In genomic region chr12:72031066-72031465, GRCh38 we compare ENCODE assay signal across 33 cellular contexts.
"Had no signal": no experiment of that assay in that cellular context is flagged by ENCODE, and none has a peak within 500 bp of the region (broad histone marks: within the 10 kb centered on the region; RNA-seq: fewer than 3 reads in every experiment).

No MANE protein-coding gene starts in this region.

- ATAC-seq: activated CD4-positive, alpha-beta T cell treated with anti-CD3 and anti-CD28 coated beads for 36 hours; activated CD8-positive, alpha-beta memory T cell treated with anti-CD3 and anti-CD28 coated beads, Interleukin-2, amount 10 ng/mL, durations not matched to agents 7 days and 5 days; activated CD8-positive, alpha-beta T cell treated with anti-CD3 and anti-CD28 coated beads, Interleukin-2, amount 10 ng/mL, durations not matched to agents 7 days and 5 days; activated naive CD8-positive, alpha-beta T cell treated with anti-CD3 and anti-CD28 coated beads, Interleukin-2, amount 50 U/mL, for 24 hours; activated T-cell treated with anti-CD3 and anti-CD28 coated beads, Interleukin-2, amount 50 U/mL, for 72 hours; body of pancreas; effector memory CD8-positive, alpha-beta T cell; foreskin keratinocyte; gastrocnemius medialis; heart left ventricle; T-cell had no signal

- DNase-seq: activated CD4-positive, alpha-beta memory T cell treated with anti-CD3 and anti-CD28 coated beads for 36 hours; activated CD4-positive, alpha-beta T cell treated with anti-CD3 and anti-CD28 coated beads for 36 hours; activated CD4-positive, alpha-beta T cell treated with anti-CD3 and anti-CD28 coated beads, Interleukin-2, amount 10 ng/mL, durations not matched to agents 24 days and 14 days; activated CD4-positive, CD25-positive, alpha-beta regulatory T cell; activated CD4-positive, CD25-positive, alpha-beta regulatory T cell treated with anti-CD3 and anti-CD28 coated beads, Interleukin-2, amount 50 U/mL, for 72 hours; activated CD8-positive, alpha-beta memory T cell treated with anti-CD3 and anti-CD28 coated beads, Interleukin-2, amount 10 ng/mL, durations not matched to agents 7 days and 5 days; activated CD8-positive, alpha-beta memory T cell treated with anti-CD3 and anti-CD28 coated beads, Interleukin-2, amount 50 U/mL, for 4 hours; activated CD8-positive, alpha-beta T cell treated with anti-CD3 and anti-CD28 coated beads, Interleukin-2, amount 10 ng/mL, durations not matched to agents 7 days and 5 days; activated gamma-delta T cell treated with Interleukin-2 at 50 U/mL for 16 hours; activated naive CD4-positive, alpha-beta T cell treated with Interleukin-2 at 50 U/mL for 16 hours; activated naive CD8-positive, alpha-beta T cell treated with anti-CD3 and anti-CD28 coated beads for 36 hours; activated naive CD8-positive, alpha-beta T cell treated with anti-CD3 and anti-CD28 coated beads, Interleukin-2, amount 50 U/mL, for 24 hours; activated T-cell treated with anti-CD3 and anti-CD28 coated beads, Interleukin-2, amount 50 U/mL, for 1 hour; activated T-cell treated with anti-CD3 and anti-CD28 coated beads, Interleukin-2, amount 50 U/mL, for 72 hours; adrenal gland; amygdala; aorta; body of pancreas; caudate nucleus; cortex of kidney; dermis blood vessel endothelial cell; effector CD4-positive, alpha-beta T cell; effector memory CD8-positive, alpha-beta T cell; erythroblast; foreskin keratinocyte; gastrocnemius medialis; glutamatergic neuron; heart left ventricle; T-cell; T1000 had no signal

- H3K36me3 Mint-ChIP-seq: activated CD4-positive, alpha-beta memory T cell treated with anti-CD3 and anti-CD28 coated beads for 36 hours; activated CD8-positive, alpha-beta memory T cell treated with anti-CD3 and anti-CD28 coated beads, Interleukin-2, amount 10 ng/mL, durations not matched to agents 7 days and 5 days; activated naive CD4-positive, alpha-beta T cell treated with anti-CD3 and anti-CD28 coated beads, Interleukin-2, amount 50 U/mL, for 24 hours; activated naive CD8-positive, alpha-beta T cell treated with anti-CD3 and anti-CD28 coated beads for 36 hours; T-cell had no signal

- H3K27ac ChIP-seq: adrenal gland, body of pancreas, esophagus muscularis mucosa, foreskin keratinocyte, gastrocnemius medialis, heart left ventricle had no signal

- H3K4me1 ChIP-seq: adrenal gland, body of pancreas, esophagus muscularis mucosa, foreskin keratinocyte, gastrocnemius medialis, heart left ventricle had no signal

- H3K4me3 ChIP-seq: adrenal gland, body of pancreas, esophagus muscularis mucosa, gastrocnemius medialis, heart left ventricle had no signal

- H3K27ac Mint-ChIP-seq: activated CD4-positive, alpha-beta memory T cell treated with anti-CD3 and anti-CD28 coated beads for 36 hours; activated CD4-positive, alpha-beta T cell treated with anti-CD3 and anti-CD28 coated beads for 36 hours; activated CD4-positive, alpha-beta T cell treated with anti-CD3 and anti-CD28 coated beads, Interleukin-2, amount 10 ng/mL, durations not matched to agents 24 days and 14 days; activated CD8-positive, alpha-beta memory T cell treated with anti-CD3 and anti-CD28 coated beads, Interleukin-2, amount 10 ng/mL, durations not matched to agents 7 days and 5 days; activated CD8-positive, alpha-beta T cell treated with anti-CD3 and anti-CD28 coated beads, Interleukin-2, amount 10 ng/mL, durations not matched to agents 7 days and 5 days; activated naive CD4-positive, alpha-beta T cell treated with anti-CD3 and anti-CD28 coated beads, Interleukin-2, amount 50 U/mL, for 24 hours; activated naive CD8-positive, alpha-beta T cell treated with anti-CD3 and anti-CD28 coated beads for 36 hours; activated naive CD8-positive, alpha-beta T cell treated with anti-CD3 and anti-CD28 coated beads, Interleukin-2, amount 50 U/mL, for 24 hours; activated T-cell treated with anti-CD3 and anti-CD28 coated beads, Interleukin-2, amount 50 U/mL, for 72 hours; effector memory CD8-positive, alpha-beta T cell; T-cell; T-helper 1 cell treated with Interleukin-12 subunit alpha and Interleukin-12 subunit beta and Interleukin-4 antibody, amounts not matched to agents 30 μg/mL and 1 μg/mL, for 36 hours had no signal

- H3K9me3 ChIP-seq: adrenal gland, body of pancreas, esophagus muscularis mucosa, gastrocnemius medialis, heart left ventricle had no signal

- H3K27me3 Mint-ChIP-seq: activated CD4-positive, alpha-beta T cell treated with anti-CD3 and anti-CD28 coated beads, Interleukin-2, amount 10 ng/mL, durations not matched to agents 24 days and 14 days; effector memory CD8-positive, alpha-beta T cell had no signal

- H3K9me3 Mint-ChIP-seq: activated CD4-positive, alpha-beta memory T cell treated with anti-CD3 and anti-CD28 coated beads for 36 hours; activated CD4-positive, alpha-beta T cell treated with anti-CD3 and anti-CD28 coated beads, Interleukin-2, amount 10 ng/mL, durations not matched to agents 24 days and 14 days; activated naive CD4-positive, alpha-beta T cell treated with anti-CD3 and anti-CD28 coated beads, Interleukin-2, amount 50 U/mL, for 24 hours; activated naive CD8-positive, alpha-beta T cell treated with anti-CD3 and anti-CD28 coated beads for 36 hours; activated naive CD8-positive, alpha-beta T cell treated with anti-CD3 and anti-CD28 coated beads, Interleukin-2, amount 50 U/mL, for 24 hours; activated T-cell treated with anti-CD3 and anti-CD28 coated beads, Interleukin-2, amount 50 U/mL, for 72 hours; effector memory CD8-positive, alpha-beta T cell; T-cell; T-helper 1 cell treated with Interleukin-12 subunit alpha and Interleukin-12 subunit beta and Interleukin-4 antibody, amounts not matched to agents 30 μg/mL and 1 μg/mL, for 36 hours had no signal

- H3K4me3 Mint-ChIP-seq: activated CD4-positive, alpha-beta memory T cell treated with anti-CD3 and anti-CD28 coated beads for 36 hours; activated CD4-positive, alpha-beta T cell treated with anti-CD3 and anti-CD28 coated beads for 36 hours; activated CD4-positive, alpha-beta T cell treated with anti-CD3 and anti-CD28 coated beads, Interleukin-2, amount 10 ng/mL, durations not matched to agents 24 days and 14 days; activated CD8-positive, alpha-beta memory T cell treated with anti-CD3 and anti-CD28 coated beads, Interleukin-2, amount 10 ng/mL, durations not matched to agents 7 days and 5 days; activated CD8-positive, alpha-beta T cell treated with anti-CD3 and anti-CD28 coated beads, Interleukin-2, amount 10 ng/mL, durations not matched to agents 7 days and 5 days; activated naive CD4-positive, alpha-beta T cell treated with anti-CD3 and anti-CD28 coated beads, Interleukin-2, amount 50 U/mL, for 24 hours; activated naive CD8-positive, alpha-beta T cell treated with anti-CD3 and anti-CD28 coated beads for 36 hours; activated naive CD8-positive, alpha-beta T cell treated with anti-CD3 and anti-CD28 coated beads, Interleukin-2, amount 50 U/mL, for 24 hours; activated T-cell treated with anti-CD3 and anti-CD28 coated beads, Interleukin-2, amount 50 U/mL, for 72 hours; effector memory CD8-positive, alpha-beta T cell; T-cell; T-helper 1 cell treated with Interleukin-12 subunit alpha and Interleukin-12 subunit beta and Interleukin-4 antibody, amounts not matched to agents 30 μg/mL and 1 μg/mL, for 36 hours had no signal

- H3K4me1 Mint-ChIP-seq: activated CD4-positive, alpha-beta T cell treated with anti-CD3 and anti-CD28 coated beads for 36 hours; activated CD4-positive, alpha-beta T cell treated with anti-CD3 and anti-CD28 coated beads, Interleukin-2, amount 10 ng/mL, durations not matched to agents 24 days and 14 days; activated CD8-positive, alpha-beta memory T cell treated with anti-CD3 and anti-CD28 coated beads, Interleukin-2, amount 10 ng/mL, durations not matched to agents 7 days and 5 days; activated naive CD4-positive, alpha-beta T cell treated with anti-CD3 and anti-CD28 coated beads, Interleukin-2, amount 50 U/mL, for 24 hours; activated naive CD8-positive, alpha-beta T cell treated with anti-CD3 and anti-CD28 coated beads for 36 hours; activated naive CD8-positive, alpha-beta T cell treated with anti-CD3 and anti-CD28 coated beads, Interleukin-2, amount 50 U/mL, for 24 hours; T-cell had no signal

- H3K27me3 ChIP-seq: adrenal gland, body of pancreas, esophagus muscularis mucosa, gastrocnemius medialis had no signal

- H3K36me3 ChIP-seq: adrenal gland, esophagus muscularis mucosa, gastrocnemius medialis, heart left ventricle had no signal
